1 cellular context compared by ENCODE assay signal in genomic region chr2:128270306-128271185, GRCh38.
A peak's percentile ranks its signal among the peaks of the same experiment; 100 is the strongest.
TF ChIP-seq lines count a peak whose summit lies in the region.

No MANE protein-coding gene starts in this region.

TF ChIP-seq in HepG2, 621 proteins besides CTCF, POLR2A, EP300 and RAD21 (continued from another document and continues in another):
- TF ChIP-seq ZNF609 (CRISPR knock-in tag; IDR thresholded peaks at IDR 0.05; ENCODE audit: borderline replicate concordance) (peak; percentile 69; the same call in 1 of the 2 replicates), EZH2 (conservative IDR thresholded peaks at IDR 0.05; ENCODE audit: low read depth, low read length) (no peak), ZNF619 (CRISPR knock-in tag; IDR thresholded peaks at IDR 0.05) (0 out of 2 replicates have a peak, but pooled peaks have one; percentile 84), NCOA2 (CRISPR knock-in tag; IDR thresholded peaks at IDR 0.05) (peak; percentile 62; the same call in 1 of the 2 replicates), MATR3 (CRISPR knock-in tag; IDR thresholded peaks at IDR 0.05) (no peak), SP4 (CRISPR knock-in tag; IDR thresholded peaks at IDR 0.05) (0 out of 2 replicates have a peak, but pooled peaks have one; percentile 24), SMYD3 (CRISPR knock-in tag; IDR thresholded peaks at IDR 0.05) (no peak), EED (CRISPR knock-in tag; IDR thresholded peaks at IDR 0.05) (no peak), GATAD1 (CRISPR knock-in tag; IDR thresholded peaks at IDR 0.05) (no peak), HNF4G (IDR thresholded peaks at IDR 0.05; ENCODE audit: borderline replicate concordance, low read depth, low read length) (peak; percentile 75), HNF4G (CRISPR knock-in tag; IDR thresholded peaks at IDR 0.05; ENCODE audit: borderline replicate concordance, low read depth) (peak; percentile 52; the same call in 1 of the 2 replicates), ZNF616 (CRISPR knock-in tag; IDR thresholded peaks at IDR 0.05; ENCODE audit: low read depth) (no peak), ZNF672 (CRISPR knock-in tag; IDR thresholded peaks at IDR 0.05) (no peak), ZNF891 (CRISPR knock-in tag; IDR thresholded peaks at IDR 0.05) (no peak; the same call in 1 of the 2 replicates), FOXA3 (CRISPR knock-in tag; IDR thresholded peaks at IDR 0.05) (no peak; the same call in 1 of the 2 replicates), SP2 (CRISPR knock-in tag; IDR thresholded peaks at IDR 0.05) (no peak), RAD51 (IDR thresholded peaks at IDR 0.05; ENCODE audit: borderline replicate concordance) (no peak), ATM (IDR thresholded peaks at IDR 0.05; ENCODE audit: borderline replicate concordance) (no peak), FOXK1 (CRISPR knock-in tag; IDR thresholded peaks at IDR 0.05; ENCODE audit: borderline replicate concordance, low read depth) (no peak), ADNP (CRISPR knock-in tag; IDR thresholded peaks at IDR 0.05) (no peak), HOXA5 (CRISPR knock-in tag; IDR thresholded peaks at IDR 0.05) (no peak), HOXA7 (CRISPR knock-in tag; IDR thresholded peaks at IDR 0.05) (no peak), PHF5A (CRISPR knock-in tag; IDR thresholded peaks at IDR 0.05; ENCODE audit: low read depth, unreplicated experiment) (no peak), GLI4 (CRISPR knock-in tag; IDR thresholded peaks at IDR 0.05; ENCODE audit: borderline replicate concordance) (no peak), HDAC1 (CRISPR knock-in tag; IDR thresholded peaks at IDR 0.05) (peak; percentile 64; the same call in 1 of the 2 replicates), ZFY (CRISPR knock-in tag; IDR thresholded peaks at IDR 0.05) (peak; percentile 49; the same call in 1 of the 2 replicates), FOXM1 (CRISPR knock-in tag; IDR thresholded peaks at IDR 0.05) (no peak), ETV6 (CRISPR knock-in tag; conservative IDR thresholded peaks at IDR 0.05) (no peak), TOPORS (CRISPR knock-in tag; IDR thresholded peaks at IDR 0.05) (no peak), SIX4 (CRISPR knock-in tag; IDR thresholded peaks at IDR 0.05) (no peak), ZMYM4 (CRISPR knock-in tag; IDR thresholded peaks at IDR 0.05) (peak; percentile 68), ARID2 (CRISPR knock-in tag; IDR thresholded peaks at IDR 0.05; ENCODE audit: borderline replicate concordance) (no peak), ZNF260 (CRISPR knock-in tag; IDR thresholded peaks at IDR 0.05; ENCODE audit: borderline replicate concordance, low read depth) (no peak), FOXO1 (CRISPR knock-in tag; IDR thresholded peaks at IDR 0.05) (peak; percentile 60; the same call in 1 of the 2 replicates), NFYC (CRISPR knock-in tag; IDR thresholded peaks at IDR 0.05) (no peak), ZNF235 (CRISPR knock-in tag; IDR thresholded peaks at IDR 0.05; ENCODE audit: borderline replicate concordance) (no peak), PRMT3 (CRISPR knock-in tag; IDR thresholded peaks at IDR 0.05; ENCODE audit: borderline replicate concordance, low read depth) (no peak), HHEX (CRISPR knock-in tag; IDR thresholded peaks at IDR 0.05) (no peak), ZNF747 (CRISPR knock-in tag; IDR thresholded peaks at IDR 0.05; ENCODE audit: borderline replicate concordance) (no peak)
- TF ChIP-seq, protein P1, sequence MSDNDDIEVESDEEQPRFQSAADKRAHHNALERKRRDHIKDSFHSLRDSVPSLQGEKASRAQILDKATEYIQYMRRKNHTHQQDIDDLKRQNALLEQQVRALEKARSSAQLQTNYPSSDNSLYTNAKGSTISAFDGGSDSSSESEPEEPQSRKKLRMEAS (IDR thresholded peaks at IDR 0.05) = peak; percentile 53
- TF ChIP-seq, protein P2, sequence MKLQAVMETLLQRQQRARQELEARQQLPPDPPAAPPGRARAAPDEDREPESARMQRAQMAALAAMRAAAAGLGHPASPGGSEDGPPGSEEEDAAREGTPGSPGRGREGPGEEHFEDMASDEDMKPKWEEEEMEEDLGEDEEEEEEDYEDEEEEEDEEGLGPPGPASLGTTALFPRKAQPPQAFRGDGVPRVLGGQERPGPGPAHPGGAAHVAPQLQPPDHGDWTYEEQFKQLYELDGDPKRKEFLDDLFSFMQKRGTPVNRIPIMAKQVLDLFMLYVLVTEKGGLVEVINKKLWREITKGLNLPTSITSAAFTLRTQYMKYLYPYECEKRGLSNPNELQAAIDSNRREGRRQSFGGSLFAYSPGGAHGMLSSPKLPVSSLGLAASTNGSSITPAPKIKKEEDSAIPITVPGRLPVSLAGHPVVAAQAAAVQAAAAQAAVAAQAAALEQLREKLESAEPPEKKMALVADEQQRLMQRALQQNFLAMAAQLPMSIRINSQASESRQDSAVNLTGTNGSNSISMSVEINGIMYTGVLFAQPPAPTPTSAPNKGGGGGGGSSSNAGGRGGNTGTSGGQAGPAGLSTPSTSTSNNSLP (IDR thresholded peaks at IDR 0.05; ENCODE audit: low read depth, low read length) = no peak
- TF ChIP-seq, protein P3, sequence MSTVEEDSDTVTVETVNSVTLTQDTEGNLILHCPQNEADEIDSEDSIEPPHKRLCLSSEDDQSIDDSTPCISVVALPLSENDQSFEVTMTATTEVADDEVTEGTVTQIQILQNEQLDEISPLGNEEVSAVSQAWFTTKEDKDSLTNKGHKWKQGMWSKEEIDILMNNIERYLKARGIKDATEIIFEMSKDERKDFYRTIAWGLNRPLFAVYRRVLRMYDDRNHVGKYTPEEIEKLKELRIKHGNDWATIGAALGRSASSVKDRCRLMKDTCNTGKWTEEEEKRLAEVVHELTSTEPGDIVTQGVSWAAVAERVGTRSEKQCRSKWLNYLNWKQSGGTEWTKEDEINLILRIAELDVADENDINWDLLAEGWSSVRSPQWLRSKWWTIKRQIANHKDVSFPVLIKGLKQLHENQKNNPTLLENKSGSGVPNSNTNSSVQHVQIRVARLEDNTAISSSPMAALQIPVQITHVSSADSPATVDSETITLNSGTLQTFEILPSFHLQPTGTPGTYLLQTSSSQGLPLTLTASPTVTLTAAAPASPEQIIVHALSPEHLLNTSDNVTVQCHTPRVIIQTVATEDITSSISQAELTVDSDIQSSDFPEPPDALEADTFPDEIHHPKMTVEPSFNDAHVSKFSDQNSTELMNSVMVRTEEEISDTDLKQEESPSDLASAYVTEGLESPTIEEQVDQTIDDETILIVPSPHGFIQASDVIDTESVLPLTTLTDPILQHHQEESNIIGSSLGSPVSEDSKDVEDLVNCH (CRISPR knock-in tag; IDR thresholded peaks at IDR 0.05) = no peak
- TF ChIP-seq, protein P4, sequence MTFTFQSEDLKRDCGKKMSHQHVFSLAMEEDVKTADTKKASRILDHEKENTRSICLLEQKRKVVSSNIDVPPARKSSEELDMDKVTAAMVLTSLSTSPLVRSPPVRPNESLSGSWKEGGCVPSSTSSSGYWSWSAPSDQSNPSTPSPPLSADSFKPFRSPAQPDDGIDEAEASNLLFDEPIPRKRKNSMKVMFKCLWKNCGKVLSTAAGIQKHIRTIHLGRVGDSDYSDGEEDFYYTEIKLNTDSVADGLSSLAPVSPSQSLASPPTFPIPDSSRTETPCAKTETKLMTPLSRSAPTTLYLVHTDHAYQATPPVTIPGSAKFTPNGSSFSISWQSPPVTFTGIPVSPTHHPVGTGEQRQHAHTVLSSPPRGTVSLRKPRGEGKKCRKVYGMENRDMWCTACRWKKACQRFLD (CRISPR knock-in tag; IDR thresholded peaks at IDR 0.05; ENCODE audit: borderline replicate concordance) = no peak
- TF ChIP-seq, protein P5, sequence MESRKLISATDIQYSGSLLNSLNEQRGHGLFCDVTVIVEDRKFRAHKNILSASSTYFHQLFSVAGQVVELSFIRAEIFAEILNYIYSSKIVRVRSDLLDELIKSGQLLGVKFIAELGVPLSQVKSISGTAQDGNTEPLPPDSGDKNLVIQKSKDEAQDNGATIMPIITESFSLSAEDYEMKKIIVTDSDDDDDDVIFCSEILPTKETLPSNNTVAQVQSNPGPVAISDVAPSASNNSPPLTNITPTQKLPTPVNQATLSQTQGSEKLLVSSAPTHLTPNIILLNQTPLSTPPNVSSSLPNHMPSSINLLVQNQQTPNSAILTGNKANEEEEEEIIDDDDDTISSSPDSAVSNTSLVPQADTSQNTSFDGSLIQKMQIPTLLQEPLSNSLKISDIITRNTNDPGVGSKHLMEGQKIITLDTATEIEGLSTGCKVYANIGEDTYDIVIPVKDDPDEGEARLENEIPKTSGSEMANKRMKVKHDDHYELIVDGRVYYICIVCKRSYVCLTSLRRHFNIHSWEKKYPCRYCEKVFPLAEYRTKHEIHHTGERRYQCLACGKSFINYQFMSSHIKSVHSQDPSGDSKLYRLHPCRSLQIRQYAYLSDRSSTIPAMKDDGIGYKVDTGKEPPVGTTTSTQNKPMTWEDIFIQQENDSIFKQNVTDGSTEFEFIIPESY (CRISPR knock-in tag; IDR thresholded peaks at IDR 0.05) = peak; percentile 85
- TF ChIP-seq, protein P6, sequence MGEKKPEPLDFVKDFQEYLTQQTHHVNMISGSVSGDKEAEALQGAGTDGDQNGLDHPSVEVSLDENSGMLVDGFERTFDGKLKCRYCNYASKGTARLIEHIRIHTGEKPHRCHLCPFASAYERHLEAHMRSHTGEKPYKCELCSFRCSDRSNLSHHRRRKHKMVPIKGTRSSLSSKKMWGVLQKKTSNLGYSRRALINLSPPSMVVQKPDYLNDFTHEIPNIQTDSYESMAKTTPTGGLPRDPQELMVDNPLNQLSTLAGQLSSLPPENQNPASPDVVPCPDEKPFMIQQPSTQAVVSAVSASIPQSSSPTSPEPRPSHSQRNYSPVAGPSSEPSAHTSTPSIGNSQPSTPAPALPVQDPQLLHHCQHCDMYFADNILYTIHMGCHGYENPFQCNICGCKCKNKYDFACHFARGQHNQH (CRISPR knock-in tag; IDR thresholded peaks at IDR 0.05) = no peak
- TF ChIP-seq, protein P7, sequence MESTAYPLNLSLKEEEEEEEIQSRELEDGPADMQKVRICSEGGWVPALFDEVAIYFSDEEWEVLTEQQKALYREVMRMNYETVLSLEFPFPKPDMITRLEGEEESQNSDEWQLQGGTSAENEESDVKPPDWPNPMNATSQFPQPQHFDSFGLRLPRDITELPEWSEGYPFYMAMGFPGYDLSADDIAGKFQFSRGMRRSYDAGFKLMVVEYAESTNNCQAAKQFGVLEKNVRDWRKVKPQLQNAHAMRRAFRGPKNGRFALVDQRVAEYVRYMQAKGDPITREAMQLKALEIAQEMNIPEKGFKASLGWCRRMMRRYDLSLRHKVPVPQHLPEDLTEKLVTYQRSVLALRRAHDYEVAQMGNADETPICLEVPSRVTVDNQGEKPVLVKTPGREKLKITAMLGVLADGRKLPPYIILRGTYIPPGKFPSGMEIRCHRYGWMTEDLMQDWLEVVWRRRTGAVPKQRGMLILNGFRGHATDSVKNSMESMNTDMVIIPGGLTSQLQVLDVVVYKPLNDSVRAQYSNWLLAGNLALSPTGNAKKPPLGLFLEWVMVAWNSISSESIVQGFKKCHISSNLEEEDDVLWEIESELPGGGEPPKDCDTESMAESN (CRISPR knock-in tag; conservative IDR thresholded peaks at IDR 0.05) = no peak
- TF ChIP-seq, protein P8, sequence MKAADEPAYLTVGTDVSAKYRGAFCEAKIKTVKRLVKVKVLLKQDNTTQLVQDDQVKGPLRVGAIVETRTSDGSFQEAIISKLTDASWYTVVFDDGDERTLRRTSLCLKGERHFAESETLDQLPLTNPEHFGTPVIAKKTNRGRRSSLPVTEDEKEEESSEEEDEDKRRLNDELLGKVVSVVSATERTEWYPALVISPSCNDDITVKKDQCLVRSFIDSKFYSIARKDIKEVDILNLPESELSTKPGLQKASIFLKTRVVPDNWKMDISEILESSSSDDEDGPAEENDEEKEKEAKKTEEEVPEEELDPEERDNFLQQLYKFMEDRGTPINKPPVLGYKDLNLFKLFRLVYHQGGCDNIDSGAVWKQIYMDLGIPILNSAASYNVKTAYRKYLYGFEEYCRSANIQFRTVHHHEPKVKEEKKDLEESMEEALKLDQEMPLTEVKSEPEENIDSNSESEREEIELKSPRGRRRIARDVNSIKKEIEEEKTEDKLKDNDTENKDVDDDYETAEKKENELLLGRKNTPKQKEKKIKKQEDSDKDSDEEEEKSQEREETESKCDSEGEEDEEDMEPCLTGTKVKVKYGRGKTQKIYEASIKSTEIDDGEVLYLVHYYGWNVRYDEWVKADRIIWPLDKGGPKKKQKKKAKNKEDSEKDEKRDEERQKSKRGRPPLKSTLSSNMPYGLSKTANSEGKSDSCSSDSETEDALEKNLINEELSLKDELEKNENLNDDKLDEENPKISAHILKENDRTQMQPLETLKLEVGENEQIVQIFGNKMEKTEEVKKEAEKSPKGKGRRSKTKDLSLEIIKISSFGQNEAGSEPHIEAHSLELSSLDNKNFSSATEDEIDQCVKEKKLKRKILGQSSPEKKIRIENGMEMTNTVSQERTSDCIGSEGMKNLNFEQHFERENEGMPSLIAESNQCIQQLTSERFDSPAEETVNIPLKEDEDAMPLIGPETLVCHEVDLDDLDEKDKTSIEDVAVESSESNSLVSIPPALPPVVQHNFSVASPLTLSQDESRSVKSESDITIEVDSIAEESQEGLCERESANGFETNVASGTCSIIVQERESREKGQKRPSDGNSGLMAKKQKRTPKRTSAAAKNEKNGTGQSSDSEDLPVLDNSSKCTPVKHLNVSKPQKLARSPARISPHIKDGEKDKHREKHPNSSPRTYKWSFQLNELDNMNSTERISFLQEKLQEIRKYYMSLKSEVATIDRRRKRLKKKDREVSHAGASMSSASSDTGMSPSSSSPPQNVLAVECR (CRISPR knock-in tag; IDR thresholded peaks at IDR 0.05; ENCODE audit: borderline replicate concordance) = no peak; the same call in 1 of the 2 replicates
